1 cellular context compared by ENCODE assay signal in the genomic region with DNA sequence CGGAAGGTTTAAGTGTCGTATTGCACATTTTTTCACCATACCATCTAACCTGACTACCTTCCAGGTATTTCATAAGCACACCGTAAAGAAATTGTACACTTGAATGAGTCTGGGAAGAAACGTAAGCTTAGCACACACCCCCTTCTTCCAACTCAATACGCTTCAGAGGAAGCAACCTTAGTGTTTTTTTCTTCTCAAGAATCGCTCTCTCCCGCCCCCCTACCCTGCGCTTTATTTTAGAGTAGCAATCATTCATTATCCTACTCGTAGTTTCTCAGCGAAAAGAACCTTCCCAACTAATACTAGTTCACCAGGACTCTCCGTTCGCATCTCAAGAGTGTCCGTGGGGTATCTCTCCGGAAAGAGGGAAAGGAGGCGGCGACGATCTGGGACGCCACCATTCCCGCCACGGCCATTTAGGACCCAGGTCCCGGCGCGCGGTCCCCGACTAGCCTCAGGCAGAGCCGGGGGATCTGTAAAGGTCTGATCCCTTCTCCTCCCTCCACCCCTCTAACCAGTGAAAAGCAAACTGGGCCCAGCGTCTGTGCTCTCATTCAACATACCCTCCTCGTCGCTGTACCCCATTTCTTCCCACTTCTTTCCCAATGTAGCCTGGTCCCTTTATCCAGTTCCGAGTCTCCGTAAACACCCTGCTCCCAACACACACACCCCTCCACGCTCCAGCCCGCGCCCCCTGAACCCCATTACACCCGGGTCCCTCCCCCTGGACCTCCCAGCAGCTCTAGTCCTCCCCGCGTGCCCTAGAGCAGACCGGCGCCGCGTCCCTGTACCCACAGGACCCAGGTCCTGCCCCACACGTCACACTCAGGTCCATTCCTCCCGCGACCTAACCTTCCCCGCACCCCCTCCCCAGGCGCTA.
TF ChIP-seq lines count a peak whose summit lies in the region.

No MANE protein-coding gene starts in this region.

TF ChIP-seq in GM23338, 12 proteins besides CTCF, POLR2A, EP300 and RAD21:
- TF ChIP-seq, protein P1, sequence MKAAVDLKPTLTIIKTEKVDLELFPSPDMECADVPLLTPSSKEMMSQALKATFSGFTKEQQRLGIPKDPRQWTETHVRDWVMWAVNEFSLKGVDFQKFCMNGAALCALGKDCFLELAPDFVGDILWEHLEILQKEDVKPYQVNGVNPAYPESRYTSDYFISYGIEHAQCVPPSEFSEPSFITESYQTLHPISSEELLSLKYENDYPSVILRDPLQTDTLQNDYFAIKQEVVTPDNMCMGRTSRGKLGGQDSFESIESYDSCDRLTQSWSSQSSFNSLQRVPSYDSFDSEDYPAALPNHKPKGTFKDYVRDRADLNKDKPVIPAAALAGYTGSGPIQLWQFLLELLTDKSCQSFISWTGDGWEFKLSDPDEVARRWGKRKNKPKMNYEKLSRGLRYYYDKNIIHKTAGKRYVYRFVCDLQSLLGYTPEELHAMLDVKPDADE (IDR thresholded peaks at IDR 0.05): 0 out of 2 replicates have a peak, but pooled peaks have one; percentile 9
- TF ChIP-seq STAT1 (IDR thresholded peaks at IDR 0.05; ENCODE audit: unreplicated experiment): no peak
